In genomic region chr4:25672756-25673155, GRCh38 we compare ENCODE assay signal across 29 cellular contexts. TPM values are rescaled to one million over a fixed set of nuclear protein-coding genes. Genes with fewer than 3 reads are reported as not detected.
A peak's percentile ranks its signal among the peaks of the same experiment; 100 is the strongest.
DNase-seq lines count a peak whose midpoint lies in the region; ATAC-seq lines count a peak whose summit lies in the region.
"Had no signal": no experiment of that assay in that cellular context is flagged by ENCODE, and none has a peak within 500 bp of the region (broad histone marks: within the 10 kb centered on the region; RNA-seq: fewer than 3 reads in every experiment).

No MANE protein-coding gene starts in this region.

- intact Hi-C loops in left ventricle myocardium superior (cut with micrococcal nuclease), result no loop called here

- no peak for ATAC-seq in GM18498 (IDR thresholded peaks at IDR 0.05; ENCODE audit: unreplicated experiment)
- no peak for ATAC-seq in left ventricle myocardium superior
- no peak for ATAC-seq in GM18873 (IDR thresholded peaks at IDR 0.05; ENCODE audit: low FRiP score, unreplicated experiment)
- ATAC-seq: A549; CD8-positive, alpha-beta T cell had no signal

- DNase-seq in G401 (ENCODE audit: low spot score) (peak; percentile 91), cerebellar cortex (ENCODE audit: low spot score) (peak; percentile 87), cerebellum (ENCODE audit: low spot score) (peak; percentile 70), left ventricle myocardium superior (no peak)
- DNase-seq: 8988T; ACHN; AML-193; BE2C; Caco-2; Calu3; CD4-positive, alpha-beta memory T cell; CD4-positive, alpha-beta T cell; CD4-positive, CD25-positive, alpha-beta regulatory T cell; CD8-positive, alpha-beta memory T cell; CD8-positive, alpha-beta T cell; COR-L47; DMS 273 treated with DMSO at 0.1 percent for 48 hours; DMS153; DMS53; DMS79; DMS79 treated with DMSO at 0.1 percent for 48 hours; DND-41; EL had no signal

- in situ Hi-C loops in G401 (cut with HindIII; ENCODE audit: low sequenced_read_pairs), result no loop called here

RNA-seq across cellular contexts. Expression of gene SLC34A2, which starts 17.1 kb away (rescaled TPM):
- total RNA-seq in G401 (2014; rRNA removed; shearing (Covaris generic)), result 0.18 and 2.0 TPM in 2 replicates
- total RNA-seq in cerebellum (0.54 TPM), left ventricle myocardium superior (0.07 TPM)
- total RNA-seq: A172; B cell; CD4-positive, alpha-beta memory T cell; CD4-positive, alpha-beta T cell; CD4-positive, CD25-positive, alpha-beta regulatory T cell; CD8-positive, alpha-beta memory T cell; CD8-positive, alpha-beta T cell; Daoy had no signal
